In the genomic region with DNA sequence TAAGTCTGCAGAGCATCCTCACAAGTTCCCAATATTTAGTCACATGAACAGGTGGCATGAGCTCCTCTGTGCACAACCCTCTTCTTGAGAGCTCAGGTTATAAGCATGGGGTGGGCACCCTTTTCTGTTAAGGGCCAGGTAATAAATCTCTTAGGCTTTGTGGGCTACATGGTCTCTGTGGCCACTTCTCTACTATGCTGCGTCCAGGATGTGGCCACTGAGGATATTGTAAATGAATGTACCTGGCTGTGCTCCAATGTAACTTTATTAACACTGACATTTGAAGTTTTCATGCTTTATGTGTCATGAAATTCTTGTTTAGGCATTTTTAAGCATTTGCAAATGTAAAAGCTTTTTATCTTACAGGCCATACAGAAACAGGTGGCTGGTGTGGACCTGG, we compare ENCODE assay signal across 14 cellular contexts.
DNase-seq lines count a peak whose midpoint lies in the region; TF ChIP-seq lines count a peak whose summit lies in the region.
"Had no signal": no experiment of that assay in that cellular context is flagged by ENCODE, and none has a peak within 500 bp of the region (broad histone marks: within the 10 kb centered on the region; RNA-seq: fewer than 3 reads in every experiment).

No MANE protein-coding gene starts in this region.

- H3K27me3 ChIP-seq in SK-N-SH (ENCODE audit: insufficient read depth) (no peaks in the 10 kb centered on the region), esophagus muscularis mucosa (no peaks in the 10 kb centered on the region), tibial artery (no peaks in the 10 kb centered on the region)

- H4K20me1 ChIP-seq in SK-N-SH (ENCODE audit: insufficient read depth) = no peaks in the 10 kb centered on the region

- no peaks in the 10 kb centered on the region for H3K9me2 ChIP-seq in SK-N-SH

- H3K9ac ChIP-seq in SK-N-SH = no peak overlapping the region; the same call in 1 of the 2 replicates

- peak overlapping the region; percentile 35; the same call in 1 of the 2 replicates for H3K4me2 ChIP-seq in SK-N-SH

- peak overlapping the region in 1 of 2 experiments; percentile 93; a peak in 2 of 4 replicates for H3K27ac ChIP-seq in SK-N-SH (ENCODE audit: low read depth in 2 of 2, low read length in 1 of 2)
- H3K27ac ChIP-seq in esophagus muscularis mucosa (replicated peaks in 1 of 4) = no peak overlapping the region
- H3K27ac ChIP-seq in tibial artery = no peak overlapping the region

- TF ChIP-seq EP300 in SK-N-SH (IDR thresholded peaks at IDR 0.05; ENCODE audit: borderline replicate concordance in 1 of 2, low read depth in 1 of 2, low read length in 1 of 2) (no peak), esophagus muscularis mucosa (IDR thresholded peaks at IDR 0.05) (no peak)

- peaks cover 28% of the 10 kb centered on the region for H3F3A ChIP-seq in SK-N-SH (replicated peaks; ENCODE audit: insufficient read depth)

- TF ChIP-seq POLR2A in esophagus muscularis mucosa (IDR thresholded peaks at IDR 0.05; ENCODE audit: low read depth) = no peak

- H3K4me3 ChIP-seq in SK-N-SH (ENCODE audit: low read depth in 2 of 2, low read length in 1 of 2) (no peak overlapping the region), esophagus muscularis mucosa (no peak overlapping the region), skeletal muscle cell (ENCODE audit: low read depth, low read length) (no peak overlapping the region), tibial artery (no peak overlapping the region)
- H3K4me3 ChIP-seq: K562 had no signal

- intact Hi-C loops in esophagus muscularis mucosa (cut with DNase I) (no loop called here), tibial artery (cut with DNase I; ENCODE audit: low total_unique reads) (no loop called here)

- WGBS in SK-N-SH (ENCODE audit: low lambda C conversion rate) = 46% methylated on average over 1 of the region's 1 CpG
- 73% methylated on average over 1 of the region's 1 CpG for WGBS in esophagus muscularis mucosa

- CTCF ChIA-PET in SK-N-SH (lab: Yijun Ruan, JAX) = interaction anchor here (1.5 kb wide), 1 partner anchor 17 kb away, joined by 3 read pairs; no protein-coding TSS in a partner anchor

- H3K4me1 ChIP-seq in SK-N-SH (ENCODE audit: control insufficient read depth in 1 of 2, insufficient read depth in 2 of 2, low read depth in 1 of 2, low read length in 1 of 2) (peaks cover 4 to 6% of the 10 kb centered on the region in 2 experiments; a peak in 3 of 4 replicates), esophagus muscularis mucosa (no peaks in the 10 kb centered on the region), tibial artery (no peaks in the 10 kb centered on the region)

- POLR2A ChIA-PET in SK-N-SH (lab: Yijun Ruan, JAX) = no interaction called here

- H3K9me3 ChIP-seq in SK-N-SH (no peaks in the 10 kb centered on the region), esophagus muscularis mucosa (no peaks in the 10 kb centered on the region), tibial artery (no peaks in the 10 kb centered on the region)

- TF ChIP-seq RAD21 in SK-N-SH (IDR thresholded peaks at IDR 0.05; ENCODE audit: low read length) = no peak

- TF ChIP-seq CTCF in SK-N-SH (IDR thresholded peaks at IDR 0.05) = no peak
- no peak for TF ChIP-seq CTCF in esophagus muscularis mucosa (IDR thresholded peaks at IDR 0.05)
- no peak for TF ChIP-seq CTCF in tibial artery (IDR thresholded peaks at IDR 0.05)

- H3K79me2 ChIP-seq in SK-N-SH (ENCODE audit: insufficient read depth) = no peaks in the 10 kb centered on the region

- no peaks in the 10 kb centered on the region for H3K36me3 ChIP-seq in SK-N-SH (replicated peaks in 1 of 2; ENCODE audit: control insufficient read depth in 1 of 2, insufficient read depth in 2 of 2, low read length in 1 of 2)
- no peaks in the 10 kb centered on the region for H3K36me3 ChIP-seq in esophagus muscularis mucosa
- H3K36me3 ChIP-seq in tibial artery = no peaks in the 10 kb centered on the region

- H2AFZ ChIP-seq in SK-N-SH (ENCODE audit: low read depth) = no peak overlapping the region

- DNase-seq in ELR (ENCODE audit: low read depth) (peak; percentile 21), SK-N-SH (no peak), esophagus muscularis mucosa (ENCODE audit: extremely low spot score) (peak; percentile 45), skeletal muscle cell (ENCODE audit: low read depth) (peak; percentile 24), tibial artery (no peak), KG1 (lab: John Stamatoyannopoulos, UW) (no peak)
- DNase-seq in activated naive CD4-positive, alpha-beta T cell treated with anti-CD3 and anti-CD28 coated beads, Interleukin-2, amount 50 U/mL, for 16 hours = no peak
- DNase-seq: CD8-positive, alpha-beta memory T cell; H7; NCI-H1048; NCI-H446; NCI-H774; SHP77 had no signal

TF ChIP-seq in SK-N-SH, 30 proteins besides CTCF, POLR2A, EP300 and RAD21:
- no peak for TF ChIP-seq MEF2A (IDR thresholded peaks at IDR 0.05; ENCODE audit: borderline replicate concordance, low read depth)
- no peak for TF ChIP-seq EZH2phosphoT487 (IDR thresholded peaks at IDR 0.05; ENCODE audit: borderline replicate concordance, low read depth)
- TF ChIP-seq, protein P1, sequence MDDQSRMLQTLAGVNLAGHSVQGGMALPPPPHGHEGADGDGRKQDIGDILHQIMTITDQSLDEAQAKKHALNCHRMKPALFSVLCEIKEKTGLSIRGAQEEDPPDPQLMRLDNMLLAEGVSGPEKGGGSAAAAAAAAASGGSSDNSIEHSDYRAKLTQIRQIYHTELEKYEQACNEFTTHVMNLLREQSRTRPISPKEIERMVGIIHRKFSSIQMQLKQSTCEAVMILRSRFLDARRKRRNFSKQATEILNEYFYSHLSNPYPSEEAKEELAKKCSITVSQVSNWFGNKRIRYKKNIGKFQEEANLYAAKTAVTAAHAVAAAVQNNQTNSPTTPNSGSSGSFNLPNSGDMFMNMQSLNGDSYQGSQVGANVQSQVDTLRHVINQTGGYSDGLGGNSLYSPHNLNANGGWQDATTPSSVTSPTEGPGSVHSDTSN (IDR thresholded peaks at IDR 0.05) = no peak
- no peak for TF ChIP-seq SMC3 (IDR thresholded peaks at IDR 0.05; ENCODE audit: low read depth, low read length)
- TF ChIP-seq RXRA (IDR thresholded peaks at IDR 0.05; ENCODE audit: borderline replicate concordance, low read depth) = no peak
- TF ChIP-seq RCOR1 (IDR thresholded peaks at IDR 0.05; ENCODE audit: low read length) = no peak
- TF ChIP-seq FOXJ3 (CRISPR knock-in tag; IDR thresholded peaks at IDR 0.05) = no peak
- TF ChIP-seq GATA2 (CRISPR knock-in tag; IDR thresholded peaks at IDR 0.05) = no peak
- no peak for TF ChIP-seq JUND (IDR thresholded peaks at IDR 0.05)
- TF ChIP-seq, protein P2, sequence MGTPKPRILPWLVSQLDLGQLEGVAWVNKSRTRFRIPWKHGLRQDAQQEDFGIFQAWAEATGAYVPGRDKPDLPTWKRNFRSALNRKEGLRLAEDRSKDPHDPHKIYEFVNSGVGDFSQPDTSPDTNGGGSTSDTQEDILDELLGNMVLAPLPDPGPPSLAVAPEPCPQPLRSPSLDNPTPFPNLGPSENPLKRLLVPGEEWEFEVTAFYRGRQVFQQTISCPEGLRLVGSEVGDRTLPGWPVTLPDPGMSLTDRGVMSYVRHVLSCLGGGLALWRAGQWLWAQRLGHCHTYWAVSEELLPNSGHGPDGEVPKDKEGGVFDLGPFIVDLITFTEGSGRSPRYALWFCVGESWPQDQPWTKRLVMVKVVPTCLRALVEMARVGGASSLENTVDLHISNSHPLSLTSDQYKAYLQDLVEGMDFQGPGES (IDR thresholded peaks at IDR 0.05; ENCODE audit: low read depth, low read length) = no peak
- TF ChIP-seq ELF1 (IDR thresholded peaks at IDR 0.05) = no peak
- TF ChIP-seq SIN3A (IDR thresholded peaks at IDR 0.05; ENCODE audit: borderline replicate concordance, low read depth, low read length) = no peak

Comparison
In these comparisons a context has a peak if more than half of its experiments do, and no peak if none do; other contexts are left out.
1. DNase-seq: peak in ELR (single experiment), esophagus muscularis mucosa (single experiment) and skeletal muscle cell (single experiment); none in SK-N-SH (single experiment), tibial artery (0 of 2), KG1 (single experiment) and activated naive CD4-positive, alpha-beta T cell treated with anti-CD3 and anti-CD28 coated beads, Interleukin-2, amount 50 U/mL, for 16 hours (single experiment).